In the genomic region with DNA sequence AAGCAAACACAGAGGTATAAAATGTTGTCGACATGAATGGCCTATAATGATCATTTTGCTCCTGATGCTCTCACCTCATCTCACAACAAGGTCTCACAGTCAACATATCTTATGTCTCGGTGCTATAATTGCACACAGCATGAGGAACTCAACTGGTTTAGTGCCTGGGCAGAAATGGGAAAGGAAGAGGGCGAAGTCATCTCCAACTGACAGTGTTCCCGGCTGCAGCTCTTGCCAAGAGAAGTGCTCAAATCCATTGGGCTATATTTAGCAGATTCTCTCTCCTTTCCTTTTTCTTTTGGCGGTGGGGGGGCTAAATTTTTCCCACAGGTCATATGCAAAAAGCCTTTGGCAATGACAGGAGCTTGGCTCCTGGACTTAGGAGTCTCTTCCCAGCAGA, we compare ENCODE assay signal across 11 cellular contexts. TPM values are rescaled to one million over a fixed set of nuclear protein-coding genes. Genes with fewer than 3 reads are reported as not detected.
A peak's percentile ranks its signal among the peaks of the same experiment; 100 is the strongest.
DNase-seq lines count a peak whose midpoint lies in the region; ATAC-seq and TF ChIP-seq lines count a peak whose summit lies in the region.
"Had no signal": no experiment of that assay in that cellular context is flagged by ENCODE, and none has a peak within 500 bp of the region (broad histone marks: within the 10 kb centered on the region; RNA-seq: fewer than 3 reads in every experiment).

No MANE protein-coding gene starts in this region.

- peak overlapping the region; percentile 14 for H3K4me3 ChIP-seq in thoracic aorta

- TF ChIP-seq CTCF in thoracic aorta (IDR thresholded peaks at IDR 0.05): no peak
- TF ChIP-seq CTCF in omental fat pad (IDR thresholded peaks at IDR 0.05): no peak

- H3K27me3 Mint-ChIP-seq in memory B cell: no peaks in the 10 kb centered on the region
- H3K27me3 Mint-ChIP-seq: activated naive CD8-positive, alpha-beta T cell had no signal

- H3K4me1 Mint-ChIP-seq in memory B cell: peaks cover 32% of the 10 kb centered on the region

- no peaks in the 10 kb centered on the region for H3K36me3 ChIP-seq in thoracic aorta

- peak overlapping the region; percentile 91 to 92 for H3K27ac ChIP-seq in thoracic aorta

- H3K4me3 Mint-ChIP-seq in memory B cell: no peak overlapping the region
- H3K4me3 Mint-ChIP-seq: activated naive CD8-positive, alpha-beta T cell had no signal

- peaks cover 43 to 90% of the 10 kb centered on the region in 2 donors for H3K4me1 ChIP-seq in thoracic aorta (ENCODE audit: control insufficient read depth in 1 of 2, low read depth in 2 of 2)

- no peaks in the 10 kb centered on the region for H3K27me3 ChIP-seq in thoracic aorta (replicated peaks; ENCODE audit: insufficient read depth)

- H3K9me3 ChIP-seq in thoracic aorta: no peaks in the 10 kb centered on the region

- ATAC-seq in memory B cell (ENCODE audit: low read depth): no peak
- no peak for ATAC-seq in thoracic aorta (ENCODE audit: insufficient number of reproducible peaks, low FRiP score, low read depth)
- ATAC-seq in omental fat pad (ENCODE audit: low FRiP score): no peak

- H3K27ac Mint-ChIP-seq in memory B cell: peak overlapping the region; percentile 74
- H3K27ac Mint-ChIP-seq: activated naive CD8-positive, alpha-beta T cell had no signal

- DNase-seq in NCI-H1417 (lab: John Stamatoyannopoulos, UW): peak in 2 of 3 experiments; percentile 47 to 84
- DNase-seq in NCI-H1417 treated with DMSO at 0.1 percent for 48 hours (lab: John Stamatoyannopoulos, UW): no peak
- peak; percentile 76 for DNase-seq in cerebellum (ENCODE audit: low spot score)
- no peak for DNase-seq in memory B cell (ENCODE audit: low spot score in 2 of 2)
- DNase-seq in thoracic aorta (ENCODE audit: low spot score): no peak
- DNase-seq in NCI-H146 (lab: John Stamatoyannopoulos, UW): no peak
- no peak for DNase-seq in omental fat pad (ENCODE audit: low spot score)
- no peak for DNase-seq in activated CD8-positive, alpha-beta memory T cell treated with anti-CD3 and anti-CD28 coated beads, Interleukin-2, amount 50 U/mL, for 4 hours
- DNase-seq: NCI-H1436 treated with DMSO at 0.1 percent for 48 hours; stimulated activated CD4-positive, alpha-beta T cell treated with anti-CD3 and anti-CD28 coated beads, Interleukin-4, amount 100 ng/mL, for 1 hour had no signal

- H3K36me3 Mint-ChIP-seq in memory B cell: peaks cover 13% of the 10 kb centered on the region

- H3K9me3 Mint-ChIP-seq in memory B cell: no peaks in the 10 kb centered on the region

RNA-seq across cellular contexts. Expression of a gene that starts 53.0 kb away (rescaled TPM):
- total RNA-seq in cerebellum: 4.2 TPM
- total RNA-seq in thoracic aorta: 1 to 10 TPM; 4.4 to 6.0 TPM
- 1 to 10 TPM in 3 of 4 donors, under 1 TPM in 1; 0.84 to 4.1 (median 2.7) TPM for total RNA-seq in omental fat pad

Comparison
In these comparisons a context has a peak if more than half of its experiments do, and no peak if none do; other contexts are left out.
1. DNase-seq: peak in NCI-H1417 (2 of 3) and cerebellum (single experiment); none in NCI-H1417 treated with DMSO at 0.1 percent for 48 hours (single experiment), memory B cell (0 of 2), thoracic aorta (single experiment), NCI-H146 (single experiment), omental fat pad (single experiment) and activated CD8-positive, alpha-beta memory T cell treated with anti-CD3 and anti-CD28 coated beads, Interleukin-2, amount 50 U/mL, for 4 hours (single experiment).